14 cellular contexts compared by ENCODE assay signal in the genomic region with DNA sequence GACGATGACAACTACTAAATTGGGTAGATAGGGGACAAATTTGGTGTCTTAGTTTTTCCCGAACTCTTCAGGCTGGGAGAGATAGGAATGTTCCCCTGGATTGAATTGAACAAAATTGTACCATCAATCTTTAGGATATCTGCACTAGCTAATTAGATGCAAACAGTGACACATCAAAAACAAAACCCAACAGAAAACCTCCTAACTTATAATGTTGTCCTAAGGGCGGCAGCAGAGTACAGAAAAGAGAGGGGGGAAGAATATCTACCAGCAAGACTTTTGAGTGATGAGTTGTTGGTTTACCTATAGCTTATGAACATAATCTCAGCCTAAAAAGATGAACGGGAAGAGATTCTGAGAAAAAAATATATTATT.
A peak's percentile ranks its signal among the peaks of the same experiment; 100 is the strongest.
DNase-seq lines count a peak whose midpoint lies in the region; ATAC-seq lines count a peak whose summit lies in the region.
"Had no signal": no experiment of that assay in that cellular context is flagged by ENCODE, and none has a peak within 500 bp of the region (broad histone marks: within the 10 kb centered on the region; RNA-seq: fewer than 3 reads in every experiment).

No MANE protein-coding gene starts in this region.

- DNase-seq in A172 (ENCODE audit: low spot score) (peak; percentile 47), EH (ENCODE audit: low read depth) (peak; percentile 12), RPMI7951 (ENCODE audit: low read depth) (peak; percentile 31), T-helper 17 cell (no peak), NCI-H345 treated with DMSO at 0.1 percent for 48 hours (lab: John Stamatoyannopoulos, UW; ENCODE audit: unreplicated experiment) (no peak)
- no peak for DNase-seq in activated CD4-positive, CD25-positive, alpha-beta regulatory T cell treated with anti-CD3 and anti-CD28 coated beads, Interleukin-2, amount 50 U/mL, for 72 hours
- DNase-seq: activated CD8-positive, alpha-beta memory T cell treated with anti-CD3 and anti-CD28 coated beads, Interleukin-2, amount 10 ng/mL, durations not matched to agents 7 days and 5 days; activated naive CD4-positive, alpha-beta T cell treated with anti-CD3 and anti-CD28 coated beads, Interleukin-2, amount 10 ng/mL, durations not matched to agents 7 days and 5 days; colonic mucosa; immature natural killer cell; NCI-H2171 treated with DMSO at 0.1 percent for 48 hours had no signal

- ATAC-seq in esophagus mucosa = peak; percentile 60
- ATAC-seq in T-helper 17 cell = no peak
- ATAC-seq in GM18861 (IDR thresholded peaks at IDR 0.05; ENCODE audit: unreplicated experiment) = no peak
- ATAC-seq: activated CD8-positive, alpha-beta memory T cell treated with anti-CD3 and anti-CD28 coated beads, Interleukin-2, amount 10 ng/mL, durations not matched to agents 7 days and 5 days had no signal

- no peak overlapping the region for H3K4me3 Mint-ChIP-seq in T-helper 17 cell
- H3K4me3 Mint-ChIP-seq: activated CD8-positive, alpha-beta memory T cell treated with anti-CD3 and anti-CD28 coated beads, Interleukin-2, amount 10 ng/mL, durations not matched to agents 7 days and 5 days; activated naive CD4-positive, alpha-beta T cell treated with anti-CD3 and anti-CD28 coated beads, Interleukin-2, amount 10 ng/mL, durations not matched to agents 7 days and 5 days; IgD-negative memory B cell; immature natural killer cell had no signal

- H3K4me1 Mint-ChIP-seq in T-helper 17 cell = no peaks in the 10 kb centered on the region
- H3K4me1 Mint-ChIP-seq: activated CD8-positive, alpha-beta memory T cell treated with anti-CD3 and anti-CD28 coated beads, Interleukin-2, amount 10 ng/mL, durations not matched to agents 7 days and 5 days; activated naive CD4-positive, alpha-beta T cell treated with anti-CD3 and anti-CD28 coated beads, Interleukin-2, amount 10 ng/mL, durations not matched to agents 7 days and 5 days; IgD-negative memory B cell; immature natural killer cell had no signal

- no peaks in the 10 kb centered on the region for H3K9me3 ChIP-seq in T-helper 17 cell (ENCODE audit: control insufficient read depth, low read length, poor library complexity, severe bottlenecking)
- H3K9me3 ChIP-seq: colonic mucosa had no signal

- peaks cover 24% of the 10 kb centered on the region for H3K27me3 Mint-ChIP-seq in T-helper 17 cell
- H3K27me3 Mint-ChIP-seq: activated CD8-positive, alpha-beta memory T cell treated with anti-CD3 and anti-CD28 coated beads, Interleukin-2, amount 10 ng/mL, durations not matched to agents 7 days and 5 days; activated naive CD4-positive, alpha-beta T cell treated with anti-CD3 and anti-CD28 coated beads, Interleukin-2, amount 10 ng/mL, durations not matched to agents 7 days and 5 days had no signal

- no peaks in the 10 kb centered on the region for H3K36me3 Mint-ChIP-seq in T-helper 17 cell (ENCODE audit: low read depth)
- H3K36me3 Mint-ChIP-seq: activated CD8-positive, alpha-beta memory T cell treated with anti-CD3 and anti-CD28 coated beads, Interleukin-2, amount 10 ng/mL, durations not matched to agents 7 days and 5 days; activated naive CD4-positive, alpha-beta T cell treated with anti-CD3 and anti-CD28 coated beads, Interleukin-2, amount 10 ng/mL, durations not matched to agents 7 days and 5 days; IgD-negative memory B cell; immature natural killer cell had no signal

- no peak overlapping the region for H3K27ac Mint-ChIP-seq in T-helper 17 cell
- H3K27ac Mint-ChIP-seq: activated CD8-positive, alpha-beta memory T cell treated with anti-CD3 and anti-CD28 coated beads, Interleukin-2, amount 10 ng/mL, durations not matched to agents 7 days and 5 days; activated naive CD4-positive, alpha-beta T cell treated with anti-CD3 and anti-CD28 coated beads, Interleukin-2, amount 10 ng/mL, durations not matched to agents 7 days and 5 days; IgD-negative memory B cell; immature natural killer cell had no signal

Comparison
In these comparisons a context has a peak if more than half of its experiments do, and no peak if none do; other contexts are left out.
1. DNase-seq: peak in A172 (single experiment), EH (single experiment) and RPMI7951 (single experiment); none in T-helper 17 cell (0 of 3), NCI-H345 treated with DMSO at 0.1 percent for 48 hours (single experiment) and activated CD4-positive, CD25-positive, alpha-beta regulatory T cell treated with anti-CD3 and anti-CD28 coated beads, Interleukin-2, amount 50 U/mL, for 72 hours (single experiment).